Comparison of ENCODE assay signal across 15 cellular contexts in the genomic region with DNA sequence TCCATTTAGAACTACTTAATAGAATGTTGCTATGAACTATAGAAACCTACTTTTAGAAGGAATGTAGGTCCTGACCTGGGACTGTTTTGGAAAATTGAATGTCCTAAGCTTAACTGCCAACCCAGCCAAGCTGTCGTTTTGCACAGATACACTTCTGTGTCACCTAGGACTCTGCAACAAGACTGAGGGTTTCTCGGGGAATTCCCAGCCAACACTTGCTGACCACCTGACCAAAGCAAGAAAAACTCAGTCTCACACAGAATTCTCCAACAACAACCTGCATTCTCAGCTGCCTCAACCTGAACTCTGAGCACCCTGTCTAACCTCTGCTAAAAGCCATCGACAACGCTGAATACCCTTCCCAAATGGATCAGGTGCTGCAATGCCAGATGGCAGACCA.
"Had no signal": no experiment of that assay in that cellular context is flagged by ENCODE, and none has a peak within 500 bp of the region (broad histone marks: within the 10 kb centered on the region; RNA-seq: fewer than 3 reads in every experiment).

No MANE protein-coding gene starts in this region.

- H3K4me1 Mint-ChIP-seq: activated naive CD8-positive, alpha-beta T cell treated with anti-CD3 and anti-CD28 coated beads, Interleukin-2, amount 10 ng/mL, durations not matched to agents 7 days and 5 days; brain; memory B cell; naive thymus-derived CD8-positive, alpha-beta T cell; stimulated activated effector memory CD8-positive, alpha-beta T cell treated with anti-CD3 and anti-CD28 coated beads, Interleukin-12 subunit alpha, Interleukin-12 subunit beta, amount 100 ng/mL, for 72 hours had no signal

- DNase-seq: activated CD4-positive, alpha-beta T cell treated with anti-CD3 and anti-CD28 coated beads, Interleukin-2, amount 50 U/mL, for 1 hour; activated naive CD4-positive, alpha-beta T cell; activated naive CD8-positive, alpha-beta T cell treated with anti-CD3 and anti-CD28 coated beads, Interleukin-2, amount 10 ng/mL, durations not matched to agents 7 days and 5 days; central memory CD4-positive, alpha-beta T cell; effector CD8-positive, alpha-beta T cell; foreskin keratinocyte; glutamatergic neuron; kidney glomerular epithelial cell; left ventricle myocardium superior; naive thymus-derived CD8-positive, alpha-beta T cell had no signal

- H3K4me3 Mint-ChIP-seq: activated naive CD8-positive, alpha-beta T cell treated with anti-CD3 and anti-CD28 coated beads, Interleukin-2, amount 10 ng/mL, durations not matched to agents 7 days and 5 days; activated T-helper 1 cell treated with anti-CD3 and anti-CD28 coated beads, Interleukin-12 subunit alpha, Interleukin-12 subunit beta, Interleukin-2, Interleukin-4 antibody, amounts not matched to agents 30 ng/mL and 10 ng/mL and 1 ng/mL, durations not matched to agents 14 hours and 24 hours and 36 hours; brain; memory B cell; naive thymus-derived CD8-positive, alpha-beta T cell; stimulated activated effector memory CD8-positive, alpha-beta T cell treated with anti-CD3 and anti-CD28 coated beads, Interleukin-12 subunit alpha, Interleukin-12 subunit beta, amount 100 ng/mL, for 72 hours had no signal

- H3K36me3 Mint-ChIP-seq: activated naive CD8-positive, alpha-beta T cell treated with anti-CD3 and anti-CD28 coated beads, Interleukin-2, amount 10 ng/mL, durations not matched to agents 7 days and 5 days; brain; memory B cell; naive thymus-derived CD8-positive, alpha-beta T cell; stimulated activated effector memory CD8-positive, alpha-beta T cell treated with anti-CD3 and anti-CD28 coated beads, Interleukin-12 subunit alpha, Interleukin-12 subunit beta, amount 100 ng/mL, for 72 hours had no signal

- H3K9me3 Mint-ChIP-seq: activated naive CD8-positive, alpha-beta T cell treated with anti-CD3 and anti-CD28 coated beads, Interleukin-2, amount 10 ng/mL, durations not matched to agents 7 days and 5 days; activated T-helper 1 cell treated with anti-CD3 and anti-CD28 coated beads, Interleukin-12 subunit alpha, Interleukin-12 subunit beta, Interleukin-2, Interleukin-4 antibody, amounts not matched to agents 30 ng/mL and 10 ng/mL and 1 ng/mL, durations not matched to agents 14 hours and 24 hours and 36 hours; brain; memory B cell; naive thymus-derived CD8-positive, alpha-beta T cell; stimulated activated effector memory CD8-positive, alpha-beta T cell treated with anti-CD3 and anti-CD28 coated beads, Interleukin-12 subunit alpha, Interleukin-12 subunit beta, amount 100 ng/mL, for 72 hours had no signal

- H3K27ac Mint-ChIP-seq: activated naive CD8-positive, alpha-beta T cell treated with anti-CD3 and anti-CD28 coated beads, Interleukin-2, amount 10 ng/mL, durations not matched to agents 7 days and 5 days; activated T-helper 1 cell treated with anti-CD3 and anti-CD28 coated beads, Interleukin-12 subunit alpha, Interleukin-12 subunit beta, Interleukin-2, Interleukin-4 antibody, amounts not matched to agents 30 ng/mL and 10 ng/mL and 1 ng/mL, durations not matched to agents 14 hours and 24 hours and 36 hours; brain; memory B cell; naive thymus-derived CD8-positive, alpha-beta T cell; stimulated activated effector memory CD8-positive, alpha-beta T cell treated with anti-CD3 and anti-CD28 coated beads, Interleukin-12 subunit alpha, Interleukin-12 subunit beta, amount 100 ng/mL, for 72 hours had no signal

- H3K27me3 Mint-ChIP-seq: brain had no signal

- ATAC-seq: activated CD4-positive, CD25-positive, alpha-beta regulatory T cell treated with anti-CD3 and anti-CD28 coated beads, Interleukin-2, amount 50 U/mL, for 24 hours; foreskin keratinocyte; left ventricle myocardium superior; naive thymus-derived CD8-positive, alpha-beta T cell; stimulated activated effector memory CD8-positive, alpha-beta T cell treated with anti-CD3 and anti-CD28 coated beads, Interleukin-12 subunit alpha, Interleukin-12 subunit beta, amount 100 ng/mL, for 72 hours had no signal
